Comparison of ENCODE assay signal across 16 cellular contexts in genomic region chr4:111399523-111400135, GRCh38.
DNase-seq lines count a peak whose midpoint lies in the region; ATAC-seq, FAIRE-seq and TF ChIP-seq lines count a peak whose summit lies in the region.
"Had no signal": no experiment of that assay in that cellular context is flagged by ENCODE, and none has a peak within 500 bp of the region (broad histone marks: within the 10 kb centered on the region; RNA-seq: fewer than 3 reads in every experiment).

No MANE protein-coding gene starts in this region.

- no TSS peak for BruUV-seq in PC-3 (replicated peaks; lab: Mats Ljungman, UMichigan)

- H3K36me3 Mint-ChIP-seq in activated CD4-positive, alpha-beta memory T cell treated with anti-CD3 and anti-CD28 coated beads, Interleukin-2, amount 10 ng/mL, durations not matched to agents 7 days and 5 days (ENCODE audit: low read depth), result no peaks in the 10 kb centered on the region
- H3K36me3 Mint-ChIP-seq: memory B cell had no signal

- POLR2A ChIA-PET in PC-3 (lab: Charles Lee; ENCODE audit: unreplicated experiment), result no interaction called here
- POLR2A ChIA-PET in activated CD4-positive, alpha-beta memory T cell treated with anti-CD3 and anti-CD28 coated beads, Interleukin-2, amount 10 ng/mL, durations not matched to agents 7 days and 5 days (lab: Charles Lee), result no interaction called here

- no peaks in the 10 kb centered on the region for H3K27me3 Mint-ChIP-seq in activated CD4-positive, alpha-beta memory T cell treated with anti-CD3 and anti-CD28 coated beads, Interleukin-2, amount 10 ng/mL, durations not matched to agents 7 days and 5 days
- H3K27me3 Mint-ChIP-seq: activated CD4-positive, alpha-beta T cell treated with anti-CD3 and anti-CD28 coated beads, Interleukin-2, amount 10 ng/mL, durations not matched to agents 24 days and 14 days; memory B cell had no signal

- no peak overlapping the region for H3K9ac ChIP-seq in PC-3 (ENCODE audit: low read length)

- FAIRE-seq in frontal cortex (lab: Jason Lieb, UNC), result no peak
- FAIRE-seq: RCC 7860 had no signal

- H3K4me1 Mint-ChIP-seq in activated CD4-positive, alpha-beta memory T cell treated with anti-CD3 and anti-CD28 coated beads, Interleukin-2, amount 10 ng/mL, durations not matched to agents 7 days and 5 days, result no peaks in the 10 kb centered on the region
- H3K4me1 Mint-ChIP-seq: activated CD4-positive, alpha-beta T cell treated with anti-CD3 and anti-CD28 coated beads, Interleukin-2, amount 10 ng/mL, durations not matched to agents 24 days and 14 days; memory B cell had no signal

- no peak overlapping the region for H3K27ac Mint-ChIP-seq in activated CD4-positive, alpha-beta memory T cell treated with anti-CD3 and anti-CD28 coated beads, Interleukin-2, amount 10 ng/mL, durations not matched to agents 7 days and 5 days
- H3K27ac Mint-ChIP-seq: activated CD4-positive, alpha-beta T cell treated with anti-CD3 and anti-CD28 coated beads, Interleukin-2, amount 10 ng/mL, durations not matched to agents 24 days and 14 days; memory B cell had no signal

- no peaks in the 10 kb centered on the region for H3K9me2 ChIP-seq in PC-3 (replicated peaks; ENCODE audit: low read length)

- no peaks in the 10 kb centered on the region for H3K27me3 ChIP-seq in PC-3 (ENCODE audit: low read length)
- H3K27me3 ChIP-seq: esophagus squamous epithelium, testis had no signal

- in situ Hi-C loops in astrocyte of the cerebellum (cut with HindIII; ENCODE audit: low sequenced_read_pairs), result no loop called here

- no peak overlapping the region for H3K4me3 Mint-ChIP-seq in activated CD4-positive, alpha-beta memory T cell treated with anti-CD3 and anti-CD28 coated beads, Interleukin-2, amount 10 ng/mL, durations not matched to agents 7 days and 5 days
- H3K4me3 Mint-ChIP-seq: activated CD4-positive, alpha-beta T cell treated with anti-CD3 and anti-CD28 coated beads, Interleukin-2, amount 10 ng/mL, durations not matched to agents 24 days and 14 days; memory B cell had no signal

- TF ChIP-seq CTCF in astrocyte of the cerebellum (IDR thresholded peaks at IDR 0.05; ENCODE audit: low read depth, low read length, missing control alignments), result no peak
- TF ChIP-seq CTCF in PC-3 (conservative IDR thresholded peaks at IDR 0.05; ENCODE audit: low read depth, low read length), result no peak

- H4K20me1 ChIP-seq in PC-3 (ENCODE audit: low read length), result no peaks in the 10 kb centered on the region

- CTCF ChIA-PET in PC-3 (lab: Charles Lee), result no interaction called here
- CTCF ChIA-PET in activated CD4-positive, alpha-beta memory T cell treated with anti-CD3 and anti-CD28 coated beads, Interleukin-2, amount 10 ng/mL, durations not matched to agents 7 days and 5 days (lab: Charles Lee), result no interaction called here

- H2AFZ ChIP-seq in PC-3 (ENCODE audit: low read length), result no peak overlapping the region

- intact Hi-C loops in PC-3 (cut with micrococcal nuclease), result no loop called here

- H3K4me2 ChIP-seq in PC-3 (ENCODE audit: low read length), result no peak overlapping the region

- no peaks in the 10 kb centered on the region for H3F3A ChIP-seq in PC-3 (ENCODE audit: low read length, unreplicated experiment)

- no peaks in the 10 kb centered on the region for H3K36me3 ChIP-seq in PC-3 (ENCODE audit: low read depth, low read length)
- H3K36me3 ChIP-seq: esophagus squamous epithelium had no signal

- peaks cover 2% of the 10 kb centered on the region for H3K9me3 Mint-ChIP-seq in activated CD4-positive, alpha-beta memory T cell treated with anti-CD3 and anti-CD28 coated beads, Interleukin-2, amount 10 ng/mL, durations not matched to agents 7 days and 5 days
- H3K9me3 Mint-ChIP-seq: activated CD4-positive, alpha-beta T cell treated with anti-CD3 and anti-CD28 coated beads, Interleukin-2, amount 10 ng/mL, durations not matched to agents 24 days and 14 days had no signal

- H3K9me3 ChIP-seq in PC-3 (ENCODE audit: low read length), result no peaks in the 10 kb centered on the region
- H3K9me3 ChIP-seq: esophagus squamous epithelium, testis had no signal

- no peak overlapping the region for H3K4me3 ChIP-seq in astrocyte of the cerebellum (ENCODE audit: low read depth, low read length)
- H3K4me3 ChIP-seq in PC-3 (ENCODE audit: low read length), result no peak overlapping the region
- H3K4me3 ChIP-seq: coronary artery, esophagus squamous epithelium, testis had no signal

- peak; percentile 16 for DNase-seq in Ammon's horn (ENCODE audit: low spot score)
- peak; percentile 9 for DNase-seq in NAMALWA (ENCODE audit: low spot score)
- peak; percentile 29 for DNase-seq in astrocyte of the cerebellum (ENCODE audit: low read depth)
- DNase-seq in midbrain (lab: John Stamatoyannopoulos, UW), result peak; percentile 26
- DNase-seq in frontal cortex (ENCODE audit: low spot score in 2 of 2), result no peak
- DNase-seq in PC-3, result no peak
- no peak for DNase-seq in activated CD4-positive, alpha-beta memory T cell treated with anti-CD3 and anti-CD28 coated beads, Interleukin-2, amount 10 ng/mL, durations not matched to agents 7 days and 5 days
- DNase-seq: activated CD4-positive, alpha-beta T cell treated with anti-CD3 and anti-CD28 coated beads, Interleukin-2, amount 10 ng/mL, durations not matched to agents 24 days and 14 days; activated T-cell treated with anti-CD3 and anti-CD28 coated beads, Interleukin-2, amount 50 U/mL, for 48 hours; esophagus squamous epithelium; occipital lobe; testis had no signal

- ATAC-seq in GM21529 (IDR thresholded peaks at IDR 0.05; ENCODE audit: unreplicated experiment), result no peak
- ATAC-seq in PC-3, result no peak

- no peaks in the 10 kb centered on the region for H3K79me2 ChIP-seq in PC-3 (ENCODE audit: low read length)

- H3K27ac ChIP-seq in PC-3 (ENCODE audit: low read length), result no peak overlapping the region
- H3K27ac ChIP-seq: coronary artery, testis had no signal

- H3K4me1 ChIP-seq in PC-3 (ENCODE audit: insufficient read depth, low read length), result no peaks in the 10 kb centered on the region

Comparison
In these comparisons a context has a peak if more than half of its experiments do, and no peak if none do; other contexts are left out.
1. DNase-seq: peak in Ammon's horn (single experiment), NAMALWA (single experiment), astrocyte of the cerebellum (single experiment) and midbrain (single experiment); none in frontal cortex (0 of 2), PC-3 (single experiment) and activated CD4-positive, alpha-beta memory T cell treated with anti-CD3 and anti-CD28 coated beads, Interleukin-2, amount 10 ng/mL, durations not matched to agents 7 days and 5 days (single experiment).